1 cellular context compared by ENCODE assay signal in the genomic region with DNA sequence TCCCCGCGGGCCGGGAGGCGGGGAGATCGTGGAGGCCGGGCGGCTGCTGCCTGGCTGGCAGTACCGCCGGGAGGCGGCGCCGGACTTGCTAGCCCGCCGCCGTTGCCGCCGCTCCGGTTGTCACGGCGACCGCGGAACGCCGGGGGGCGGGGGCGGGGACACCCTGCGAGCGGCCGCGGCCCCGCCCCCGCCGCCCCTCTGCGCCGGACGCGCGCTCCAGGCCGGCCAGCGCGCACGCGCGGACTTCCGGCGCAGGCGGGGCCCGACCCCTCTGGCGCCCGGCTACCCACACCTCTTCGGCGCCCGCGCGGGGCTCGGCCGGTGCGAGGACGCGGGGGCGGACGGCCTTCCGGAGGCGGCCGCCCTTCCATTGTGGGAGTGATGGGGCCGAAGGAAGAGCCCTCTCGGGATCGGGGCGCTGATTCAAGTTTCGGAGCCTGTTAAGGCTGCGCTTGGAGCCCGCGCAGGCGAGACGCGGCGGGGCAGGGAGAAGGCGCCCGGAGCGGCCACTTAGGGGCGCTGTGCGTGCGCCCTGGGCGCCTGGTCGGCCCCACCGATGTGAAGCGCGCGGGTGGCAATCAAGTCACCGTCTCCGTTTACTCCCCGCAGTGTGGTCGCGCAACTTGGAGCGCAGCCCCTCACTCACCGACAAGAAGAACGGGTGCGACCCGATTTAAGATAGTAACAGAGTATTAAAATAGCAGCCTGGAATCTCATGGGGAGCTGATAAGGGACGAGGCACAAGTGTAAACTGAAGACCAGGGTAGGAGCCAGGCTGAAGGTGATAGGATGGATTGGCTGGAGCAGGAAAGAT.
TF ChIP-seq lines count a peak whose summit lies in the region.

No MANE protein-coding gene starts in this region.

TF ChIP-seq in HEK293, 187 proteins besides CTCF, POLR2A, EP300 and RAD21 (continued from another document and continues in another):
- TF ChIP-seq ZFP37 (tag by site-specific recombination; IDR thresholded peaks at IDR 0.05) (0 out of 2 replicates have a peak, but pooled peaks have one; percentile 61), GFI1B (tag by site-specific recombination; IDR thresholded peaks at IDR 0.05) (no peak), ZNF785 (tag by site-specific recombination; IDR thresholded peaks at IDR 0.05) (no peak), SP7 (tag by site-specific recombination; IDR thresholded peaks at IDR 0.05) (0 out of 2 replicates have a peak, but pooled peaks have one; percentile 40), GLIS2 (tag by site-specific recombination; IDR thresholded peaks at IDR 0.05) (peak; percentile 84), ZIC2 (tag by site-specific recombination; IDR thresholded peaks at IDR 0.05) (peak; percentile 74), KLF10 (tag by site-specific recombination; IDR thresholded peaks at IDR 0.05) (0 out of 2 replicates have a peak, but pooled peaks have one; percentile 35), ZNF239 (tag by site-specific recombination; IDR thresholded peaks at IDR 0.05) (no peak), ZNF394 (tag by site-specific recombination; IDR thresholded peaks at IDR 0.05; ENCODE audit: borderline replicate concordance) (no peak), ZNF350 (tag by site-specific recombination; IDR thresholded peaks at IDR 0.05) (no peak), ZFP41 (tag by site-specific recombination; IDR thresholded peaks at IDR 0.05; ENCODE audit: borderline replicate concordance) (no peak), ZNF221 (tag by site-specific recombination; IDR thresholded peaks at IDR 0.05; ENCODE audit: borderline replicate concordance) (no peak), ZBTB20 (tag by site-specific recombination; IDR thresholded peaks at IDR 0.05) (no peak), PRDM10 (tag by site-specific recombination; IDR thresholded peaks at IDR 0.05) (no peak; the same call in 1 of the 2 replicates), ZNF433 (tag by site-specific recombination; IDR thresholded peaks at IDR 0.05; ENCODE audit: low read depth) (no peak), SCRT2 (tag by site-specific recombination; IDR thresholded peaks at IDR 0.05) (no peak), ZBTB11 (tag by site-specific recombination; conservative IDR thresholded peaks at IDR 0.05; ENCODE audit: low read depth) (no peak), ZNF658 (tag by site-specific recombination; IDR thresholded peaks at IDR 0.05) (no peak), ZFHX2 (tag by site-specific recombination; conservative IDR thresholded peaks at IDR 0.05) (peak; percentile 93), ZNF266 (tag by site-specific recombination; IDR thresholded peaks at IDR 0.05; ENCODE audit: low read depth) (no peak), ZNF133 (tag by site-specific recombination; IDR thresholded peaks at IDR 0.05) (no peak), GLI4 (tag by site-specific recombination; IDR thresholded peaks at IDR 0.05) (no peak), ZNF202 (tag by site-specific recombination; IDR thresholded peaks at IDR 0.05; ENCODE audit: borderline replicate concordance) (no peak), ZNF585B (tag by site-specific recombination; IDR thresholded peaks at IDR 0.05) (no peak), HOXD13 (CRISPR knock-in tag; IDR thresholded peaks at IDR 0.05; ENCODE audit: borderline replicate concordance) (no peak), ZNF138 (tag by site-specific recombination; IDR thresholded peaks at IDR 0.05; ENCODE audit: borderline replicate concordance) (no peak), ZSCAN18 (tag by site-specific recombination; IDR thresholded peaks at IDR 0.05) (no peak), ZNF280C (tag by site-specific recombination; IDR thresholded peaks at IDR 0.05) (no peak), ZXDB (tag by site-specific recombination; IDR thresholded peaks at IDR 0.05) (0 out of 2 replicates have a peak, but pooled peaks have one; percentile 27), TRIM28 (IDR thresholded peaks at IDR 0.05; ENCODE audit: borderline replicate concordance, low read length) (no peak), ZNF692 (tag by site-specific recombination; IDR thresholded peaks at IDR 0.05) (peak; percentile 96), ZNF157 (tag by site-specific recombination; IDR thresholded peaks at IDR 0.05) (no peak), TCF7L2 (IDR thresholded peaks at IDR 0.05; ENCODE audit: borderline replicate concordance, low read depth, low read length) (no peak), ZNF423 (tag by site-specific recombination; IDR thresholded peaks at IDR 0.05) (peak; percentile 51; the same call in 1 of the 2 replicates), ZNF24 (tag by site-specific recombination; IDR thresholded peaks at IDR 0.05) (no peak)
- TF ChIP-seq, protein P1, sequence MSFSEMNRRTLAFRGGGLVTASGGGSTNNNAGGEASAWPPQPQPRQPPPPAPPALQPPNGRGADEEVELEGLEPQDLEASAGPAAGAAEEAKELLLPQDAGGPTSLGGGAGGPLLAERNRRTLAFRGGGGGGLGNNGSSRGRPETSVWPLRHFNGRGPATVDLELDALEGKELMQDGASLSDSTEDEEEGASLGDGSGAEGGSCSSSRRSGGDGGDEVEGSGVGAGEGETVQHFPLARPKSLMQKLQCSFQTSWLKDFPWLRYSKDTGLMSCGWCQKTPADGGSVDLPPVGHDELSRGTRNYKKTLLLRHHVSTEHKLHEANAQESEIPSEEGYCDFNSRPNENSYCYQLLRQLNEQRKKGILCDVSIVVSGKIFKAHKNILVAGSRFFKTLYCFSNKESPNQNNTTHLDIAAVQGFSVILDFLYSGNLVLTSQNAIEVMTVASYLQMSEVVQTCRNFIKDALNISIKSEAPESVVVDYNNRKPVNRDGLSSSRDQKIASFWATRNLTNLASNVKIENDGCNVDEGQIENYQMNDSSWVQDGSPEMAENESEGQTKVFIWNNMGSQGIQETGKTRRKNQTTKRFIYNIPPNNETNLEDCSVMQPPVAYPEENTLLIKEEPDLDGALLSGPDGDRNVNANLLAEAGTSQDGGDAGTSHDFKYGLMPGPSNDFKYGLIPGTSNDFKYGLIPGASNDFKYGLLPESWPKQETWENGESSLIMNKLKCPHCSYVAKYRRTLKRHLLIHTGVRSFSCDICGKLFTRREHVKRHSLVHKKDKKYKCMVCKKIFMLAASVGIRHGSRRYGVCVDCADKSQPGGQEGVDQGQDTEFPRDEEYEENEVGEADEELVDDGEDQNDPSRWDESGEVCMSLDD (tag by site-specific recombination; IDR thresholded peaks at IDR 0.05) = peak; percentile 73
- TF ChIP-seq, protein P2, sequence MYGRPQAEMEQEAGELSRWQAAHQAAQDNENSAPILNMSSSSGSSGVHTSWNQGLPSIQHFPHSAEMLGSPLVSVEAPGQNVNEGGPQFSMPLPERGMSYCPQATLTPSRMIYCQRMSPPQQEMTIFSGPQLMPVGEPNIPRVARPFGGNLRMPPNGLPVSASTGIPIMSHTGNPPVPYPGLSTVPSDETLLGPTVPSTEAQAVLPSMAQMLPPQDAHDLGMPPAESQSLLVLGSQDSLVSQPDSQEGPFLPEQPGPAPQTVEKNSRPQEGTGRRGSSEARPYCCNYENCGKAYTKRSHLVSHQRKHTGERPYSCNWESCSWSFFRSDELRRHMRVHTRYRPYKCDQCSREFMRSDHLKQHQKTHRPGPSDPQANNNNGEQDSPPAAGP (tag by site-specific recombination; IDR thresholded peaks at IDR 0.05) = no peak
- TF ChIP-seq, protein P3, sequence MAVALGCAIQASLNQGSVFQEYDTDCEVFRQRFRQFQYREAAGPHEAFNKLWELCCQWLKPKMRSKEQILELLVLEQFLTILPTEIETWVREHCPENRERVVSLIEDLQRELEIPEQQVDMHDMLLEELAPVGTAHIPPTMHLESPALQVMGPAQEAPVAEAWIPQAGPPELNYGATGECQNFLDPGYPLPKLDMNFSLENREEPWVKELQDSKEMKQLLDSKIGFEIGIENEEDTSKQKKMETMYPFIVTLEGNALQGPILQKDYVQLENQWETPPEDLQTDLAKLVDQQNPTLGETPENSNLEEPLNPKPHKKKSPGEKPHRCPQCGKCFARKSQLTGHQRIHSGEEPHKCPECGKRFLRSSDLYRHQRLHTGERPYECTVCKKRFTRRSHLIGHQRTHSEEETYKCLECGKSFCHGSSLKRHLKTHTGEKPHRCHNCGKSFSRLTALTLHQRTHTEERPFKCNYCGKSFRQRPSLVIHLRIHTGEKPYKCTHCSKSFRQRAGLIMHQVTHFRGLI (tag by site-specific recombination; IDR thresholded peaks at IDR 0.05) = no peak
